ENCODE assay signal across 24 cellular contexts in the genomic region with DNA sequence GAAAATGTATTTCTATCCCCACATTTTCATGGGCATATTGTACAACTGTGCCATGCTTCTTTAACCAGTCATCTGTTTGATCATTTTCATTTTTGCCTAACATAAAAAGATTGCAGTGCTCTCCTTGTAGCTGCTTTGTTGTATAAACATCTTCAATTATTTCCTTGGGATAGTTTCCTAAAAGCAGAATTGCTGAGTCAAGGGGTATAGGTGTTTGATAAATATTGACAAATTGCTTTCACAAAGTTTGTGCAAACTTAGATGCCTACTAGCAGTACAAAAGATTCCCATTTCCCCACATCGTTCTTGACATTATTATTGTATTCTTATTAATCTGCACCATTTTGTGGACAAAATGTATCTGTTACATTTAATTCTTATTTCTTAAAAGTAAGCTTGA.
DNase-seq lines count a peak whose midpoint lies in the region; ATAC-seq, FAIRE-seq and TF ChIP-seq lines count a peak whose summit lies in the region.
"Had no signal": no experiment of that assay in that cellular context is flagged by ENCODE, and none has a peak within 500 bp of the region (broad histone marks: within the 10 kb centered on the region; RNA-seq: fewer than 3 reads in every experiment).

No MANE protein-coding gene starts in this region.

- FAIRE-seq in A549 (lab: Jason Lieb, UNC) (no peak), D721Med (lab: Jason Lieb, UNC) (peak; percentile 97)
- FAIRE-seq: A204.1, GM12878, GM12892, GM18507 had no signal

- no peak overlapping the region for H3K9ac ChIP-seq in Loucy (ENCODE audit: low read depth, low read length, poor library complexity, severe bottlenecking)
- no peak overlapping the region for H3K9ac ChIP-seq in MM.1S (ENCODE audit: low read length)
- H3K9ac ChIP-seq: BLaER1 treated with 17β-estradiol and CSF1 and Interleukin-3, amounts not matched to agents 10 nM and 100 nM had no signal

- H3K36me3 ChIP-seq in Loucy (ENCODE audit: insufficient read depth, low read length) (no peaks in the 10 kb centered on the region), MM.1S (replicated peaks; ENCODE audit: insufficient read depth, low read length) (no peaks in the 10 kb centered on the region)
- H3K36me3 ChIP-seq: BLaER1 treated with 17β-estradiol and CSF1 and Interleukin-3, amounts not matched to agents 10 nM and 100 nM had no signal

- no peaks in the 10 kb centered on the region for H3K27me3 ChIP-seq in Loucy (ENCODE audit: insufficient read depth, low read length, poor library complexity, severe bottlenecking)
- no peaks in the 10 kb centered on the region for H3K27me3 ChIP-seq in MM.1S (replicated peaks; ENCODE audit: insufficient read depth, low read length)
- H3K27me3 ChIP-seq: BLaER1 treated with 17β-estradiol and CSF1 and Interleukin-3, amounts not matched to agents 10 nM and 100 nM had no signal

- H3K9me2 ChIP-seq in Loucy (replicated peaks; ENCODE audit: low read depth, low read length): no peaks in the 10 kb centered on the region
- no peaks in the 10 kb centered on the region for H3K9me2 ChIP-seq in MM.1S (replicated peaks; ENCODE audit: insufficient read depth, low read length)

- TF ChIP-seq POLR2A in A549 (IDR thresholded peaks at IDR 0.05; ENCODE audit: low read length): no peak

- CTCF ChIA-PET in A549 (lab: Yijun Ruan, JAX): no interaction called here

- no peaks in the 10 kb centered on the region for H4K20me1 ChIP-seq in Loucy (ENCODE audit: insufficient read depth, low read length, poor library complexity, severe bottlenecking)
- no peaks in the 10 kb centered on the region for H4K20me1 ChIP-seq in MM.1S (ENCODE audit: insufficient read depth, low read length)
- H4K20me1 ChIP-seq: BLaER1 treated with 17β-estradiol and CSF1 and Interleukin-3, amounts not matched to agents 10 nM and 100 nM had no signal

- no peak for TF ChIP-seq EP300 in A549 (IDR thresholded peaks at IDR 0.05)

- no peaks in the 10 kb centered on the region for H3K79me2 ChIP-seq in Loucy (ENCODE audit: insufficient read depth, low read length)
- H3K79me2 ChIP-seq in MM.1S (ENCODE audit: low read length): no peaks in the 10 kb centered on the region

- H3K9me3 ChIP-seq in A549 (no peaks in the 10 kb centered on the region), Loucy (ENCODE audit: insufficient read depth, low read depth, low read length) (no peaks in the 10 kb centered on the region), MM.1S (replicated peaks; ENCODE audit: insufficient read depth, low read length) (no peaks in the 10 kb centered on the region)
- H3K9me3 ChIP-seq: BLaER1 treated with 17β-estradiol and CSF1 and Interleukin-3, amounts not matched to agents 10 nM and 100 nM; Caco-2 had no signal

- no peak for DNase-seq in A549 (ENCODE audit: low read depth in 1 of 2, low spot score in 1 of 2)
- no peak for DNase-seq in D721Med (ENCODE audit: insufficient read length, low spot score)
- no peak for DNase-seq in MM.1S
- no peak for DNase-seq in NCI-H82 (lab: John Stamatoyannopoulos, UW)
- no peak for DNase-seq in H4 (ENCODE audit: low spot score)
- DNase-seq: 8988T; AML-193; Caco-2; Calu3; CD4-positive, alpha-beta T cell; CD8-positive, alpha-beta T cell; DMS 273 treated with DMSO at 0.1 percent for 48 hours; DMS153; DMS53; DMS79; DND-41; EL; GDM1 had no signal

- H2AFZ ChIP-seq in Loucy (ENCODE audit: low read length) (peak overlapping the region; percentile 73), MM.1S (ENCODE audit: low read length) (no peak overlapping the region)

- 60% methylated on average over 1 of the region's 1 CpG for WGBS in A549 (ENCODE audit: missing lambda C conversion rate)

- no peak for ATAC-seq in A549
- ATAC-seq: CD8-positive, alpha-beta T cell; GM12878 had no signal

- TF ChIP-seq CTCF in A549 (IDR thresholded peaks at IDR 0.05): no peak
- TF ChIP-seq CTCF in D721Med (IDR thresholded peaks at IDR 0.05; ENCODE audit: insufficient read depth, missing control alignments): no peak
- no peak for TF ChIP-seq CTCF in Loucy (conservative IDR thresholded peaks at IDR 0.05; ENCODE audit: low read length)
- TF ChIP-seq CTCF in MM.1S (IDR thresholded peaks at IDR 0.05; ENCODE audit: low read length): no peak

- TF ChIP-seq RAD21 in A549 (conservative IDR thresholded peaks at IDR 0.05 in 1 of 2, IDR thresholded peaks at IDR 0.05 in 1 of 2): no peak

- H3F3A ChIP-seq in Loucy (ENCODE audit: low read depth): no peaks in the 10 kb centered on the region
- H3F3A ChIP-seq in MM.1S (ENCODE audit: insufficient read depth, low read length): 0 out of 2 replicates have a peak, but pooled peaks cover 3% of the 10 kb centered on the region

- H3K4me1 ChIP-seq in A549 (no peaks in the 10 kb centered on the region), Loucy (ENCODE audit: insufficient read depth, low read length, poor library complexity, severe bottlenecking) (peaks cover 6% of the 10 kb centered on the region), MM.1S (ENCODE audit: low read length) (peaks cover 7% of the 10 kb centered on the region)
- H3K4me1 ChIP-seq: BLaER1 treated with 17β-estradiol and CSF1 and Interleukin-3, amounts not matched to agents 10 nM and 100 nM; Caco-2 had no signal

- H3K4me2 ChIP-seq in A549 (no peak overlapping the region), Loucy (ENCODE audit: low read depth, low read length, poor library complexity, severe bottlenecking) (no peak overlapping the region), MM.1S (ENCODE audit: low read depth, low read length) (no peak overlapping the region)
- H3K4me2 ChIP-seq: BLaER1 treated with 17β-estradiol and CSF1 and Interleukin-3, amounts not matched to agents 10 nM and 100 nM had no signal

- POLR2A ChIA-PET in A549 (lab: Yijun Ruan, JAX): no interaction called here

- no peak overlapping the region for H3K4me3 ChIP-seq in A549
- no peak overlapping the region for H3K4me3 ChIP-seq in Loucy (ENCODE audit: low read length, poor library complexity, severe bottlenecking)
- H3K4me3 ChIP-seq in MM.1S (ENCODE audit: low read length): no peak overlapping the region
- H3K4me3 ChIP-seq: BLaER1 treated with 17β-estradiol and CSF1 and Interleukin-3, amounts not matched to agents 10 nM and 100 nM; GM12878 had no signal

- H3K27ac ChIP-seq in A549 (no peak overlapping the region), MM.1S (ENCODE audit: low read length) (no peak overlapping the region)
- H3K27ac ChIP-seq: BLaER1 treated with 17β-estradiol and CSF1 and Interleukin-3, amounts not matched to agents 10 nM and 100 nM had no signal

TF ChIP-seq in A549, 52 proteins besides CTCF, POLR2A, EP300 and RAD21:
- TF ChIP-seq MAFK (IDR thresholded peaks at IDR 0.05; ENCODE audit: partially characterized antibody): peak; percentile 30
- TF ChIP-seq CEBPB (IDR thresholded peaks at IDR 0.05): no peak
